In genomic region chr16:11149011-11149616, GRCh38 we compare ENCODE assay signal across 23 cellular contexts.
DNase-seq lines count a peak whose midpoint lies in the region; ATAC-seq and TF ChIP-seq lines count a peak whose summit lies in the region.
"Had no signal": no experiment of that assay in that cellular context is flagged by ENCODE, and none has a peak within 500 bp of the region (broad histone marks: within the 10 kb centered on the region; RNA-seq: fewer than 3 reads in every experiment).

No MANE protein-coding gene starts in this region.

- intact Hi-C loops in left lung (cut with DNase I), result no loop called here

- peaks cover 0 to 9% of the 10 kb centered on the region in 2 donors for H3K4me1 ChIP-seq in left lung

- H3K9me3 ChIP-seq in left lung, result no peaks in the 10 kb centered on the region
- H3K9me3 ChIP-seq: heart right ventricle, stomach had no signal

- H3K27ac Mint-ChIP-seq in nephron progenitor cell (no peak overlapping the region), WTC11 (no peak overlapping the region)
- H3K27ac Mint-ChIP-seq: effector memory CD8-positive, alpha-beta T cell had no signal

- CTCF ChIA-PET in WTC11 (lab: Charles Lee), result no interaction called here

- H3K27me3 Mint-ChIP-seq in nephron progenitor cell (ENCODE audit: low read depth, poor library complexity) (peaks cover 23% of the 10 kb centered on the region), WTC11 (ENCODE audit: low read depth) (no peaks in the 10 kb centered on the region)
- H3K27me3 Mint-ChIP-seq: effector memory CD8-positive, alpha-beta T cell; naive thymus-derived CD8-positive, alpha-beta T cell had no signal

- H3K4me3 Mint-ChIP-seq in nephron progenitor cell (no peak overlapping the region), WTC11 (no peak overlapping the region)
- H3K4me3 Mint-ChIP-seq: effector memory CD8-positive, alpha-beta T cell; naive thymus-derived CD8-positive, alpha-beta T cell had no signal

- H3K27me3 ChIP-seq in brain microvascular endothelial cell (replicated peaks) (no peaks in the 10 kb centered on the region), left lung (no peaks in the 10 kb centered on the region)
- H3K27me3 ChIP-seq: heart right ventricle, stomach had no signal

- TF ChIP-seq CTCF in brain microvascular endothelial cell (IDR thresholded peaks at IDR 0.05; ENCODE audit: low read depth, low read length, missing control alignments), result no peak
- no peak for TF ChIP-seq CTCF in left lung (IDR thresholded peaks at IDR 0.05)
- no peak for TF ChIP-seq CTCF in nephron progenitor cell (IDR thresholded peaks at IDR 0.05)
- TF ChIP-seq CTCF in WTC11 (IDR thresholded peaks at IDR 0.05), result no peak

- DNase-seq in EH (ENCODE audit: low read depth), result peak; percentile 31
- peak; percentile 62 for DNase-seq in LHCN-M2 (ENCODE audit: low read depth)
- peak; percentile 12 for DNase-seq in brain microvascular endothelial cell
- peak in 1 of 2 donors; percentile 55 for DNase-seq in left lung
- no peak for DNase-seq in caudate nucleus (lab: John Stamatoyannopoulos, UW)
- DNase-seq in NCI-H2081 treated with DMSO at 0.1 percent for 48 hours (lab: John Stamatoyannopoulos, UW), result no peak
- no peak for DNase-seq in nephron progenitor cell
- no peak for DNase-seq in WTC11 (ENCODE audit: low spot score)
- DNase-seq: activated CD4-positive, alpha-beta T cell treated with anti-CD3 and anti-CD28 coated beads for 4 hours; activated effector memory CD4-positive, alpha-beta T cell treated with anti-CD3 and anti-CD28 coated beads, Interleukin-2, amount 50 U/mL, for 16 hours; AML-193; amygdala; Calu3; central memory CD4-positive, alpha-beta T cell; effector memory CD8-positive, alpha-beta T cell; GOT3; heart right ventricle; naive thymus-derived CD8-positive, alpha-beta T cell; NCI-H1436 treated with DMSO at 0.1 percent for 48 hours; NCI-H226; stomach; trophoblast cell had no signal

- H3K4me1 Mint-ChIP-seq in nephron progenitor cell (peaks cover 40% of the 10 kb centered on the region), WTC11 (no peaks in the 10 kb centered on the region)

- H3K27ac ChIP-seq in brain microvascular endothelial cell (no peak overlapping the region), left lung (no peak overlapping the region), caudate nucleus (ENCODE audit: low read depth, low read length) (no peak overlapping the region)
- H3K27ac ChIP-seq: heart right ventricle, SK-N-MC, stomach had no signal

- H3K4me3 ChIP-seq in brain microvascular endothelial cell (ENCODE audit: low read depth, low read length), result no peak overlapping the region
- H3K4me3 ChIP-seq in left lung, result no peak overlapping the region
- H3K4me3 ChIP-seq: heart right ventricle, SK-N-MC, stomach had no signal

- POLR2A ChIA-PET in WTC11 (lab: Charles Lee), result interaction anchor here (0.6 to 1.3 kb wide), 2 partner anchors 11 to 229 kb away, joined by 3 read pairs; no protein-coding TSS in a partner anchor

- no peaks in the 10 kb centered on the region for H3K36me3 ChIP-seq in brain microvascular endothelial cell (replicated peaks)
- H3K36me3 ChIP-seq in left lung, result peaks cover 0 to 3% of the 10 kb centered on the region in 2 donors
- H3K36me3 ChIP-seq: heart right ventricle had no signal

- in situ Hi-C loops in brain microvascular endothelial cell (cut with HindIII; ENCODE audit: low pct_ligation_motif_present, low sequenced_read_pairs), result no loop called here

- H3K9me3 Mint-ChIP-seq in nephron progenitor cell (no peaks in the 10 kb centered on the region), WTC11 (peaks cover 6% of the 10 kb centered on the region)
- H3K9me3 Mint-ChIP-seq: effector memory CD8-positive, alpha-beta T cell; naive thymus-derived CD8-positive, alpha-beta T cell had no signal

- H3K36me3 Mint-ChIP-seq in nephron progenitor cell (ENCODE audit: low read depth) (peaks cover 8% of the 10 kb centered on the region), WTC11 (peaks cover 3% of the 10 kb centered on the region; the same call in 1 of the 2 replicates)

- ATAC-seq in left lung (peak; percentile 24), WTC11 (no peak)
- ATAC-seq: effector memory CD8-positive, alpha-beta T cell; naive thymus-derived CD8-positive, alpha-beta T cell had no signal

TF ChIP-seq in WTC11, 78 proteins besides CTCF, POLR2A, EP300 and RAD21:
- TF ChIP-seq ZNF263 (CRISPR knock-in tag; IDR thresholded peaks at IDR 0.05; ENCODE audit: low read depth), result no peak
- no peak for TF ChIP-seq ATF6 (CRISPR knock-in tag; IDR thresholded peaks at IDR 0.05)
- TF ChIP-seq NR2C2 (CRISPR knock-in tag; IDR thresholded peaks at IDR 0.05), result no peak
- TF ChIP-seq ZNF671 (CRISPR knock-in tag; IDR thresholded peaks at IDR 0.05), result no peak
- TF ChIP-seq TEAD4 (CRISPR knock-in tag; IDR thresholded peaks at IDR 0.05), result no peak
- no peak for TF ChIP-seq SMAD4 (CRISPR knock-in tag; IDR thresholded peaks at IDR 0.05)
- TF ChIP-seq FOXP1 (CRISPR knock-in tag; IDR thresholded peaks at IDR 0.05; ENCODE audit: borderline replicate concordance), result no peak
- no peak for TF ChIP-seq USF2 (CRISPR knock-in tag; IDR thresholded peaks at IDR 0.05)
- TF ChIP-seq ZNF317 (CRISPR knock-in tag; IDR thresholded peaks at IDR 0.05; ENCODE audit: borderline replicate concordance, low read depth), result no peak
- no peak for TF ChIP-seq PRRX2 (CRISPR knock-in tag; IDR thresholded peaks at IDR 0.05)
- TF ChIP-seq SP1 (CRISPR knock-in tag; conservative IDR thresholded peaks at IDR 0.05), result no peak
- TF ChIP-seq ESRRA (CRISPR knock-in tag; IDR thresholded peaks at IDR 0.05; ENCODE audit: borderline replicate concordance), result no peak
- TF ChIP-seq, protein P1, sequence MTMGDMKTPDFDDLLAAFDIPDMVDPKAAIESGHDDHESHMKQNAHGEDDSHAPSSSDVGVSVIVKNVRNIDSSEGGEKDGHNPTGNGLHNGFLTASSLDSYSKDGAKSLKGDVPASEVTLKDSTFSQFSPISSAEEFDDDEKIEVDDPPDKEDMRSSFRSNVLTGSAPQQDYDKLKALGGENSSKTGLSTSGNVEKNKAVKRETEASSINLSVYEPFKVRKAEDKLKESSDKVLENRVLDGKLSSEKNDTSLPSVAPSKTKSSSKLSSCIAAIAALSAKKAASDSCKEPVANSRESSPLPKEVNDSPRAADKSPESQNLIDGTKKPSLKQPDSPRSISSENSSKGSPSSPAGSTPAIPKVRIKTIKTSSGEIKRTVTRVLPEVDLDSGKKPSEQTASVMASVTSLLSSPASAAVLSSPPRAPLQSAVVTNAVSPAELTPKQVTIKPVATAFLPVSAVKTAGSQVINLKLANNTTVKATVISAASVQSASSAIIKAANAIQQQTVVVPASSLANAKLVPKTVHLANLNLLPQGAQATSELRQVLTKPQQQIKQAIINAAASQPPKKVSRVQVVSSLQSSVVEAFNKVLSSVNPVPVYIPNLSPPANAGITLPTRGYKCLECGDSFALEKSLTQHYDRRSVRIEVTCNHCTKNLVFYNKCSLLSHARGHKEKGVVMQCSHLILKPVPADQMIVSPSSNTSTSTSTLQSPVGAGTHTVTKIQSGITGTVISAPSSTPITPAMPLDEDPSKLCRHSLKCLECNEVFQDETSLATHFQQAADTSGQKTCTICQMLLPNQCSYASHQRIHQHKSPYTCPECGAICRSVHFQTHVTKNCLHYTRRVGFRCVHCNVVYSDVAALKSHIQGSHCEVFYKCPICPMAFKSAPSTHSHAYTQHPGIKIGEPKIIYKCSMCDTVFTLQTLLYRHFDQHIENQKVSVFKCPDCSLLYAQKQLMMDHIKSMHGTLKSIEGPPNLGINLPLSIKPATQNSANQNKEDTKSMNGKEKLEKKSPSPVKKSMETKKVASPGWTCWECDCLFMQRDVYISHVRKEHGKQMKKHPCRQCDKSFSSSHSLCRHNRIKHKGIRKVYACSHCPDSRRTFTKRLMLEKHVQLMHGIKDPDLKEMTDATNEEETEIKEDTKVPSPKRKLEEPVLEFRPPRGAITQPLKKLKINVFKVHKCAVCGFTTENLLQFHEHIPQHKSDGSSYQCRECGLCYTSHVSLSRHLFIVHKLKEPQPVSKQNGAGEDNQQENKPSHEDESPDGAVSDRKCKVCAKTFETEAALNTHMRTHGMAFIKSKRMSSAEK (CRISPR knock-in tag; IDR thresholded peaks at IDR 0.05; ENCODE audit: borderline replicate concordance), result no peak
- TF ChIP-seq HMGA2 (CRISPR knock-in tag; IDR thresholded peaks at IDR 0.05), result no peak
- TF ChIP-seq GABPB1 (CRISPR knock-in tag; IDR thresholded peaks at IDR 0.05), result no peak

Comparison
In these comparisons a context has a peak if more than half of its experiments do, and no peak if none do; other contexts are left out.
1. DNase-seq: peak in EH (single experiment), LHCN-M2 (single experiment) and brain microvascular endothelial cell (single experiment); none in caudate nucleus (0 of 61), NCI-H2081 treated with DMSO at 0.1 percent for 48 hours (single experiment), nephron progenitor cell (single experiment) and WTC11 (single experiment).